Comparison of ENCODE assay signal across 21 cellular contexts in genomic region chr18:24043403-24043802, GRCh38. TPM values are rescaled to one million over a fixed set of nuclear protein-coding genes. Genes with fewer than 3 reads are reported as not detected.
DNase-seq lines count a peak whose midpoint lies in the region; ATAC-seq and TF ChIP-seq lines count a peak whose summit lies in the region.
"Had no signal": no experiment of that assay in that cellular context is flagged by ENCODE, and none has a peak within 500 bp of the region (broad histone marks: within the 10 kb centered on the region; RNA-seq: fewer than 3 reads in every experiment).

No MANE protein-coding gene starts in this region.

- no peaks in the 10 kb centered on the region for H3K4me1 ChIP-seq in right atrium auricular region
- H3K4me1 ChIP-seq: Caco-2, SJSA1 had no signal

- H3K4me3 Mint-ChIP-seq in activated naive CD8-positive, alpha-beta T cell, result no peak overlapping the region
- no peak overlapping the region for H3K4me3 Mint-ChIP-seq in activated naive CD8-positive, alpha-beta T cell treated with anti-CD3 and anti-CD28 coated beads for 36 hours
- peak overlapping the region; percentile 2 for H3K4me3 Mint-ChIP-seq in glutamatergic neuron (ENCODE audit: unreplicated experiment)

- H3K4me3 ChIP-seq in right atrium auricular region, result no peak overlapping the region
- H3K4me3 ChIP-seq: BLaER1, PC-9, SJSA1 had no signal

- no peaks in the 10 kb centered on the region for H3K9me3 Mint-ChIP-seq in activated naive CD8-positive, alpha-beta T cell (ENCODE audit: low read depth)
- peaks cover 2% of the 10 kb centered on the region for H3K9me3 Mint-ChIP-seq in activated naive CD8-positive, alpha-beta T cell treated with anti-CD3 and anti-CD28 coated beads for 36 hours
- peaks cover 9% of the 10 kb centered on the region for H3K9me3 Mint-ChIP-seq in glutamatergic neuron (ENCODE audit: unreplicated experiment)

- no peak for TF ChIP-seq CTCF in glutamatergic neuron (IDR thresholded peaks at IDR 0.05; ENCODE audit: partially characterized antibody, unreplicated experiment)
- no peak for TF ChIP-seq CTCF in right atrium auricular region (IDR thresholded peaks at IDR 0.05)

- H3K36me3 ChIP-seq in right atrium auricular region, result no peaks in the 10 kb centered on the region
- H3K36me3 ChIP-seq: SJSA1 had no signal

- H3K27me3 ChIP-seq in right atrium auricular region, result no peaks in the 10 kb centered on the region
- H3K27me3 ChIP-seq: BLaER1, SJSA1 had no signal

- no peaks in the 10 kb centered on the region for H3K9me3 ChIP-seq in right atrium auricular region
- H3K9me3 ChIP-seq: Caco-2, SJSA1 had no signal

- H3K4me1 Mint-ChIP-seq in activated naive CD8-positive, alpha-beta T cell (ENCODE audit: low read depth), result peaks cover 73% of the 10 kb centered on the region
- H3K4me1 Mint-ChIP-seq in activated naive CD8-positive, alpha-beta T cell treated with anti-CD3 and anti-CD28 coated beads for 36 hours, result peaks cover 40% of the 10 kb centered on the region
- H3K4me1 Mint-ChIP-seq in glutamatergic neuron (ENCODE audit: low read depth, unreplicated experiment), result peaks cover 28% of the 10 kb centered on the region

- H3K36me3 Mint-ChIP-seq in activated naive CD8-positive, alpha-beta T cell, result peaks cover 3% of the 10 kb centered on the region
- peaks cover 20% of the 10 kb centered on the region for H3K36me3 Mint-ChIP-seq in activated naive CD8-positive, alpha-beta T cell treated with anti-CD3 and anti-CD28 coated beads for 36 hours
- H3K36me3 Mint-ChIP-seq in glutamatergic neuron (ENCODE audit: unreplicated experiment), result peaks cover 5% of the 10 kb centered on the region

- H3K27ac Mint-ChIP-seq in activated naive CD8-positive, alpha-beta T cell, result peak overlapping the region; percentile 64
- H3K27ac Mint-ChIP-seq in activated naive CD8-positive, alpha-beta T cell treated with anti-CD3 and anti-CD28 coated beads for 36 hours, result no peak overlapping the region
- no peak overlapping the region for H3K27ac Mint-ChIP-seq in glutamatergic neuron (ENCODE audit: unreplicated experiment)

- H3K27ac ChIP-seq in right atrium auricular region, result no peak overlapping the region
- H3K27ac ChIP-seq: BLaER1, PC-9, SJSA1 had no signal

- no peaks in the 10 kb centered on the region for H3K27me3 Mint-ChIP-seq in activated naive CD8-positive, alpha-beta T cell
- no peaks in the 10 kb centered on the region for H3K27me3 Mint-ChIP-seq in activated naive CD8-positive, alpha-beta T cell treated with anti-CD3 and anti-CD28 coated beads for 36 hours
- peaks cover 2% of the 10 kb centered on the region for H3K27me3 Mint-ChIP-seq in glutamatergic neuron (ENCODE audit: unreplicated experiment)

- no peak for DNase-seq in activated naive CD8-positive, alpha-beta T cell treated with anti-CD3 and anti-CD28 coated beads for 36 hours
- peak; percentile 2 for DNase-seq in SKM-1 (lab: John Stamatoyannopoulos, UW; ENCODE audit: unreplicated experiment)
- no peak for DNase-seq in glutamatergic neuron
- DNase-seq in DMS79 treated with DMSO at 0.1 percent for 48 hours (lab: John Stamatoyannopoulos, UW), result no peak
- no peak for DNase-seq in right atrium auricular region (ENCODE audit: low spot score)
- DNase-seq: Caco-2, H7, IMR-90, Karpas-422, MM.1S, NCI-H1417 treated with DMSO at 0.1 percent for 48 hours, NCI-H2029, NCI-H2171 treated with DMSO at 0.1 percent for 48 hours, NCI-H510A treated with DMSO at 0.1 percent for 48 hours, NCI-H82, PC-9 had no signal

- ATAC-seq in HG03045 (IDR thresholded peaks at IDR 0.05; ENCODE audit: unreplicated experiment) (no peak), HG03432 (IDR thresholded peaks at IDR 0.05; ENCODE audit: unreplicated experiment) (no peak)

RNA-seq across cellular contexts. Expression of gene TTC39C, which starts 28.8 kb away (rescaled TPM):
- 10 to 100 TPM; 43.8 to 45.3 TPM for total RNA-seq in activated naive CD8-positive, alpha-beta T cell treated with anti-CD3 and anti-CD28 coated beads for 36 hours
- total RNA-seq in glutamatergic neuron (ENCODE audit: unreplicated experiment) (29.2 TPM), right atrium auricular region (10 to 100 TPM in 1 of 2 donors, 1 to 10 TPM in 1; 4.2 to 10.3 TPM)
